Comparison of ENCODE assay signal across 1 cellular context in genomic region chr16:2033057-2033911, GRCh38.
TF ChIP-seq lines count a peak whose summit lies in the region.

No MANE protein-coding gene starts in this region.

TF ChIP-seq in H1, 55 proteins besides CTCF, POLR2A, EP300 and RAD21:
- TF ChIP-seq KDM1A (IDR thresholded peaks at IDR 0.05; ENCODE audit: borderline replicate concordance, low read length) (no peak), HDAC6 (IDR thresholded peaks at IDR 0.05; ENCODE audit: low read depth, low read length) (no peak), CREB1 (IDR thresholded peaks at IDR 0.05) (no peak), PHF8 (conservative IDR thresholded peaks at IDR 0.05; ENCODE audit: low read depth, low read length) (no peak), SP1 (IDR thresholded peaks at IDR 0.05; ENCODE audit: low read depth, low read length) (no peak), USF2 (IDR thresholded peaks at IDR 0.05; ENCODE audit: low read length) (no peak), CEBPB (IDR thresholded peaks at IDR 0.05; ENCODE audit: low read depth, low read length) (no peak), SIN3A (conservative IDR thresholded peaks at IDR 0.05 in 1 of 2, IDR thresholded peaks at IDR 0.05 in 1 of 2; ENCODE audit: low read depth in 1 of 2, low read length in 2 of 2) (no peak), YY1 (IDR thresholded peaks at IDR 0.05; ENCODE audit: low read depth, low read length) (no peak), KDM4A (IDR thresholded peaks at IDR 0.05; ENCODE audit: low read depth, low read length, severe bottlenecking) (no peak), SAP30 (IDR thresholded peaks at IDR 0.05; ENCODE audit: insufficient read depth, insufficient replicate concordance, low read length) (no peak), KDM5A (IDR thresholded peaks at IDR 0.05; ENCODE audit: low read length) (no peak)
